In the genomic region with DNA sequence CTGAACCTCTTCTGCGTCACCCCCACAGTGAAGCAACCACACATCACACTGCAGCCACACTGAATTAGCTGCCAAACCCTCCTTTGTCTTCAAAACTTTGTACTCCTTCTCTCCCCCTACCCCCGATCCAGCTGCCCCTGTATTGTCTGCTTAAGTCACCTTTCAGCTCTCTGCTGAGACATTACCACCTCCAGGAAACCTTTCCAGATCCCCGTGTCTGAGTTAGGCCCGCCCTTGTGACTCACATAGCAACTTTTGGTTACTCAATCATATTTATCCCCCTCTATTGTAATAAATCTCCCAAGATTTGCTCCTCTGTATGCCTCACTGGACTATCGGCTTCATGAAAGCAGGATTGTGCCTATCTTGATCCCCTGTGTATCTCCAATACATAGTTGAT, we compare ENCODE assay signal across 23 cellular contexts.
DNase-seq lines count a peak whose midpoint lies in the region; ATAC-seq, FAIRE-seq and TF ChIP-seq lines count a peak whose summit lies in the region.
"Had no signal": no experiment of that assay in that cellular context is flagged by ENCODE, and none has a peak within 500 bp of the region (broad histone marks: within the 10 kb centered on the region; RNA-seq: fewer than 3 reads in every experiment).

No MANE protein-coding gene starts in this region.

- H3K27ac Mint-ChIP-seq in Calu3 (ENCODE audit: unreplicated experiment) = peak overlapping the region; percentile 10
- H3K27ac Mint-ChIP-seq: natural killer cell treated with Interleukin-12 subunit alpha and Interleukin-12 subunit beta and Interleukin-15 and Interleukin-18, amount 100 ng/mL, for 72 hours; stimulated activated memory B cell treated with anti-CD40 and anti-IgM and Interleukin-4, amounts not matched to agents 10 μg/mL and 1 μg/mL and 100 μg/mL, for 72 hours had no signal

- DNase-seq in Calu3 = peak; percentile 44
- DNase-seq in M059J (ENCODE audit: low read depth) = peak; percentile 20
- DNase-seq in bronchial epithelial cell (ENCODE audit: low read depth) = peak; percentile 87
- DNase-seq in iris pigment epithelial cell (ENCODE audit: low read depth) = peak; percentile 45
- DNase-seq in activated T-cell treated with anti-CD3 and anti-CD28 coated beads, Interleukin-2, amount 50 U/mL, for 48 hours = no peak
- no peak for DNase-seq in GM13976 (ENCODE audit: low spot score)
- no peak for DNase-seq in RKO (ENCODE audit: low spot score)
- DNase-seq: activated gamma-delta T cell, DMS 273 treated with DMSO at 0.1 percent for 48 hours, erythroblast, GDM1, glutamatergic neuron, IMR-90, NCI-H1930, NCI-H345, T-helper 2 cell had no signal

- BruUV-seq in Calu3 (replicated peaks; lab: Mats Ljungman, UMichigan) = no TSS peak

- no peaks in the 10 kb centered on the region for H3K27me3 ChIP-seq in bronchial epithelial cell (ENCODE audit: control insufficient read depth, insufficient read depth, low read length)

- TF ChIP-seq CTCF in Calu3 (IDR thresholded peaks at IDR 0.05; ENCODE audit: unreplicated experiment) (no peak), bronchial epithelial cell (IDR thresholded peaks at IDR 0.05; ENCODE audit: insufficient read depth, low read length, severe bottlenecking) (no peak), GM13976 (IDR thresholded peaks at IDR 0.05; ENCODE audit: borderline replicate concordance, control extremely low read depth, extremely low read depth, insufficient read depth, missing control alignments) (no peak)

- H3K4me3 ChIP-seq in bronchial epithelial cell (ENCODE audit: low read depth, low read length) = no peak overlapping the region
- H3K4me3 ChIP-seq: HAP-1, thoracic aorta had no signal

- no peaks in the 10 kb centered on the region for H3K27me3 Mint-ChIP-seq in Calu3 (ENCODE audit: unreplicated experiment)
- H3K27me3 Mint-ChIP-seq: stimulated activated memory B cell treated with anti-CD40 and anti-IgM and Interleukin-4, amounts not matched to agents 10 μg/mL and 1 μg/mL and 100 μg/mL, for 72 hours had no signal

- H3K4me1 Mint-ChIP-seq in Calu3 (ENCODE audit: low read depth, unreplicated experiment) = peaks cover 11% of the 10 kb centered on the region
- H3K4me1 Mint-ChIP-seq: stimulated activated memory B cell treated with anti-CD40 and anti-IgM and Interleukin-4, amounts not matched to agents 10 μg/mL and 1 μg/mL and 100 μg/mL, for 72 hours had no signal

- no peaks in the 10 kb centered on the region for H3K36me3 ChIP-seq in bronchial epithelial cell (ENCODE audit: control insufficient read depth, insufficient read depth, low read length)
- H3K36me3 ChIP-seq: HAP-1, thoracic aorta had no signal

- no peaks in the 10 kb centered on the region for H3K9me3 Mint-ChIP-seq in Calu3 (ENCODE audit: low read depth, unreplicated experiment)
- H3K9me3 Mint-ChIP-seq: stimulated activated memory B cell treated with anti-CD40 and anti-IgM and Interleukin-4, amounts not matched to agents 10 μg/mL and 1 μg/mL and 100 μg/mL, for 72 hours had no signal

- in situ Hi-C loops in GM13976 (cut with MboI; ENCODE audit: low sequenced_read_pairs, unreplicated experiment) = no loop called here

- no peak for FAIRE-seq in bronchial epithelial cell (lab: Jason Lieb, UNC)

- intact Hi-C loops in Calu3 (cut with micrococcal nuclease; ENCODE audit: unreplicated experiment) = no loop called here

- no peaks in the 10 kb centered on the region for H3K36me3 Mint-ChIP-seq in Calu3 (ENCODE audit: insufficient read depth, unreplicated experiment)
- H3K36me3 Mint-ChIP-seq: natural killer cell treated with Interleukin-12 subunit alpha and Interleukin-12 subunit beta and Interleukin-15 and Interleukin-18, amount 100 ng/mL, for 72 hours; stimulated activated memory B cell treated with anti-CD40 and anti-IgM and Interleukin-4, amounts not matched to agents 10 μg/mL and 1 μg/mL and 100 μg/mL, for 72 hours had no signal

- CTCF ChIA-PET in Calu3 (lab: Charles Lee) = interaction anchor here (0.6 kb wide), 1 partner anchor 77 kb away, joined by 3 read pairs; no protein-coding TSS in a partner anchor

- ATAC-seq in HG03025 (IDR thresholded peaks at IDR 0.05; ENCODE audit: low FRiP score, unreplicated experiment) = no peak
- ATAC-seq: natural killer cell treated with Interleukin-12 subunit alpha and Interleukin-12 subunit beta and Interleukin-15 and Interleukin-18, amount 100 ng/mL, for 72 hours; sciatic nerve; stimulated activated memory B cell treated with anti-CD40 and anti-IgM and Interleukin-4, amounts not matched to agents 10 μg/mL and 1 μg/mL and 100 μg/mL, for 72 hours had no signal

- H3K4me3 Mint-ChIP-seq in Calu3 (ENCODE audit: low read depth, unreplicated experiment) = no peak overlapping the region
- H3K4me3 Mint-ChIP-seq: CD14-positive monocyte; natural killer cell treated with Interleukin-12 subunit alpha and Interleukin-12 subunit beta and Interleukin-15 and Interleukin-18, amount 100 ng/mL, for 72 hours; stimulated activated memory B cell treated with anti-CD40 and anti-IgM and Interleukin-4, amounts not matched to agents 10 μg/mL and 1 μg/mL and 100 μg/mL, for 72 hours had no signal

Comparison
In these comparisons a context has a peak if more than half of its experiments do, and no peak if none do; other contexts are left out.
1. DNase-seq: peak in Calu3 (single experiment), M059J (single experiment), bronchial epithelial cell (single experiment) and iris pigment epithelial cell (single experiment); none in activated T-cell treated with anti-CD3 and anti-CD28 coated beads, Interleukin-2, amount 50 U/mL, for 48 hours (0 of 2), GM13976 (single experiment) and RKO (single experiment).